9 cellular contexts compared by ENCODE assay signal in the genomic region with DNA sequence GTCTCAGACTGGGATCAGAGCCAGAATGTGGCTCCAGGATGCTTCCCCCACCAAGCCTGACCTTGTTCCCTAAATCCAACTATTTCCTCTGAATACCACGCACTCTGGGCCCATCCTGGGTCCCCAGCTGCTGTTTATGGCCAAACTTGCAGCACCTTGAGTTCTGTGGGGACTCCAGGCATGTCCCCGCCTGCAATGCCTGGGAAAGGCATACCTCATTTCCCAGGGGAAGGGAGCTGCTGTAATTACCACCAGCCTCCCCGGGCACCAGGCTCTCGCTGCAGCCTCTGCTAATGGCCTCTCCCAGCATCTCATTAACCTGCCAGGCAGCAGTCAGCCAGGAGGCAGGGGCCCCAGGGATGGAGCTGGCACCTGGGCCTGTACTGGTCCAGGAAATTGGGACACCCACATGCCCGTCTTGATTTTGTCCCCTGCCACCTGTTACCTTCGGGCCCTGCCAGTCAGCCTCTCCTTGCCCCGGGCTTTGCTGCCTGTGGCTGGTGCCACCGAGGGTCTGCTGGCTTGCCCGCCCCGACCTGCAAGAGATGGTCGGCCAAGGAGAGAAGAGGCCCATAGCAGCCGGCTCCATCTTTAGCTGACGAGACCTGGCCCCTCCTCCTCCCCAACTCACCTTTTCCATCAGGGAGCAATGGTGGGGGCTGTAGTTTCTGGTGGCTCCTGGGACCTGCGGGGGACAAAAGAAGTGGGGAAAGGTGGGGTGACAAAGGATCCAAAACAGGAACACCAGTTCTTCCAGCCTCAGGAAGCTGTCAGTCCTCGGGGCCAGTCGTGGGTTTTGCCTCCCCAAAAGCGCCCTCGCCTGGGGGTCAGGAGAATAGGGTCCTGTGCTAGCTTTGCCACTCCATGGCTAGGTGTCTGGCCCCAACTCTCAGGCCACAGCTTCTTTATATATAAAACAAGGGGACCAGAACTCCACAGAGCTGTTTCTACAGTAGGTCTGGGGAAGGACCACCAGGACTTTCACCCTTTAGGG. TPM values are rescaled to one million over a fixed set of nuclear protein-coding genes. Genes with fewer than 3 reads are reported as not detected.
DNase-seq lines count a peak whose midpoint lies in the region; ATAC-seq and TF ChIP-seq lines count a peak whose summit lies in the region.
"Had no signal": no experiment of that assay in that cellular context is flagged by ENCODE, and none has a peak within 500 bp of the region (broad histone marks: within the 10 kb centered on the region; RNA-seq: fewer than 3 reads in every experiment).

No MANE protein-coding gene starts in this region.

- no peaks in the 10 kb centered on the region for H3K9me3 ChIP-seq in BLaER1
- H3K9me3 ChIP-seq in SJSA1 (replicated peaks) = no peaks in the 10 kb centered on the region
- H3K9me3 ChIP-seq in lower lobe of right lung = no peaks in the 10 kb centered on the region

- peak overlapping the region; percentile 46; the same call in 1 of the 2 replicates for H3K9ac ChIP-seq in BLaER1

- ATAC-seq in lower lobe of right lung = no peak

- DNase-seq in GM13977 (ENCODE audit: low spot score) (peak; percentile 81), SJSA1 (ENCODE audit: low read depth in 1 of 2, low spot score in 2 of 2) (no peak), lower lobe of right lung (no peak), medulla oblongata (ENCODE audit: extremely low spot score) (no peak), Kasumi-1 (lab: John Stamatoyannopoulos, UW) (no peak), SIG-M5 (lab: John Stamatoyannopoulos, UW) (no peak)
- no peak for DNase-seq in stimulated activated CD4-positive, alpha-beta T cell treated with anti-CD3 and anti-CD28 coated beads, Interleukin-2, amount 100 ng/mL, for 24 hours

- H4K20me1 ChIP-seq in BLaER1 = no peaks in the 10 kb centered on the region

- no peaks in the 10 kb centered on the region for H3K27me3 ChIP-seq in BLaER1
- H3K27me3 ChIP-seq in SJSA1 (replicated peaks) = no peaks in the 10 kb centered on the region
- H3K27me3 ChIP-seq in lower lobe of right lung (ENCODE audit: low read depth) = no peaks in the 10 kb centered on the region

- TF ChIP-seq CTCF in GM13977 (IDR thresholded peaks at IDR 0.05; ENCODE audit: extremely low read depth, insufficient read depth, missing control alignments) (peak; percentile 70), lower lobe of right lung (IDR thresholded peaks at IDR 0.05) (no peak)

- H3K36me3 ChIP-seq in BLaER1 = no peaks in the 10 kb centered on the region
- peaks cover 87% of the 10 kb centered on the region for H3K36me3 ChIP-seq in SJSA1
- H3K36me3 ChIP-seq in lower lobe of right lung = peaks cover 27% of the 10 kb centered on the region

- intact Hi-C loops in lower lobe of right lung (cut with DNase I) = no loop called here

- H3K4me1 ChIP-seq in BLaER1 (peaks cover 99% of the 10 kb centered on the region), SJSA1 (replicated peaks) (peaks cover 90% of the 10 kb centered on the region), lower lobe of right lung (peaks cover 100% of the 10 kb centered on the region)

- in situ Hi-C loops in GM13977 (cut with MboI; ENCODE audit: low pct_unique_long_range_greater_than_20kb, low sequenced_read_pairs, unreplicated experiment) = loop anchor here (5.0 kb wide), 1 partner anchor 86 kb away; no protein-coding TSS in a partner anchor

- peak overlapping the region; percentile 97 for H3K4me2 ChIP-seq in BLaER1

- H3K4me3 ChIP-seq in BLaER1 (peak overlapping the region; percentile 46; the same call in 1 of the 2 replicates), SJSA1 (no peak overlapping the region), lower lobe of right lung (no peak overlapping the region)

- H3K27ac ChIP-seq in BLaER1 (peak overlapping the region; percentile 39; the same call in 1 of the 2 replicates), SJSA1 (0 out of 2 replicates have a peak overlapping the region, but pooled peaks have one; percentile 97), lower lobe of right lung (peak overlapping the region; percentile 90)

RNA-seq across cellular contexts. Expression of gene CCDC9B, which starts 4.3 kb away (rescaled TPM):
- total RNA-seq in SJSA1 (2014; rRNA removed; shearing (Covaris generic)) = 29.5 and 39.0 TPM in 2 replicates
- total RNA-seq in lower lobe of right lung = 71.4 TPM

RNA-seq across cellular contexts. Expression of gene INAFM2, which starts 12.9 kb away (rescaled TPM):
- total RNA-seq in SJSA1 (2014; rRNA removed; shearing (Covaris generic)) = 89.8 and 101 TPM in 2 replicates
- 33.8 TPM for total RNA-seq in lower lobe of right lung

RNA-seq across cellular contexts. Expression of gene PHGR1, which starts 14.4 kb away (rescaled TPM):
- not detected in 2 replicates for total RNA-seq in SJSA1 (2014; rRNA removed; shearing (Covaris generic))
- total RNA-seq in lower lobe of right lung = not detected
- total RNA-seq: cerebellum had no signal

RNA-seq across cellular contexts. Expression of gene DISP2, which starts 21.6 kb away (rescaled TPM):
- total RNA-seq in SJSA1 (2014; rRNA removed; shearing (Covaris generic)) = 0.21 and 0.28 TPM in 2 replicates
- total RNA-seq in lower lobe of right lung = 4.3 TPM

RNA-seq across cellular contexts. Expression of gene PLCB2, which starts 28.7 kb away (rescaled TPM):
- total RNA-seq in SJSA1 (2014; rRNA removed; shearing (Covaris generic)) = 34.8 and 61.9 TPM in 2 replicates
- total RNA-seq in lower lobe of right lung = 105 TPM

Comparison
In these comparisons a context has a peak if more than half of its experiments do, and no peak if none do; other contexts are left out.
1. H3K27ac ChIP-seq: peak in every context shown above with its lines; median percentile 97 in SJSA1; 90 in lower lobe of right lung; 39 in BLaER1.